ENCODE assay signal across 25 cellular contexts in the genomic region with DNA sequence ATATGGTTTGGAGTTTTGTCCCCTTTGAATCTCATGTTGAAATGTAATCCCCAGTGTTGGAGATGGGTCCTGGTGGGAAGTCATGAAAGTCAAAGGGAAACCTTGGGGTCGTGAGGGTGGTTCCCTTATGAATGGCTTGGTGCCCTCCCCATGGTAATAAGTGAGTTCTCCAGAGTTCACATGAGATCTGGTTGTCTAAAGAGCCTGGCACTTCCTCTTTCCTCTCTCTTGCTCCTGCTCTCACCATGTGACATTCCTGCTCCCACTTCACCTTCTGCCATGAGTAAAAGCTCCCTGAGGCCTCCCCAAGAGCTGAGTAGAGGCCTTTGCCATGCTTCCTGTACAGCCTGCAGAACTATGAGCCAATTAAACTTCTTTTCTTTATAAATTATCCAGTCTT.
"Had no signal": no experiment of that assay in that cellular context is flagged by ENCODE, and none has a peak within 500 bp of the region (broad histone marks: within the 10 kb centered on the region; RNA-seq: fewer than 3 reads in every experiment).

No MANE protein-coding gene starts in this region.

- FAIRE-seq: HTR-8/SVneo had no signal

- H3K4me3 ChIP-seq: MG63 had no signal

- H3K4me2 ChIP-seq: SK-N-SH had no signal

- ATAC-seq: Panc1, PC-3, T-cell had no signal

- H3K9me3 ChIP-seq: MG63, SK-N-SH had no signal

- H3K27me3 ChIP-seq: MG63 had no signal

- H3K4me3 Mint-ChIP-seq: T-cell; T-helper 1 cell treated with Interleukin-12 subunit alpha and Interleukin-12 subunit beta and Interleukin-4 antibody, amounts not matched to agents 30 μg/mL and 1 μg/mL, for 36 hours had no signal

- H3K9ac ChIP-seq: SK-N-SH had no signal

- H3K27ac Mint-ChIP-seq: T-cell; T-helper 1 cell treated with Interleukin-12 subunit alpha and Interleukin-12 subunit beta and Interleukin-4 antibody, amounts not matched to agents 30 μg/mL and 1 μg/mL, for 36 hours had no signal

- H3K27ac ChIP-seq: HL-60, RWPE1 had no signal

- DNase-seq: Karpas-422, KG1, MG63, NCI-H1048, NCI-H1105, NCI-H1417, NCI-H1436 treated with DMSO at 0.1 percent for 48 hours, NCI-H1694, NCI-H1930, NCI-H2081, NCI-H2107, NCI-H2227 treated with DMSO at 0.1 percent for 48 hours, NCI-H524, NCI-H69, NCI-H774, PC-3, SHP77, SK-N-SH, SW 1271, T-cell had no signal

- H3K36me3 Mint-ChIP-seq: T-cell had no signal

- H3K9me2 ChIP-seq: SK-N-SH had no signal

- H3K9me3 Mint-ChIP-seq: T-cell; T-helper 1 cell treated with Interleukin-12 subunit alpha and Interleukin-12 subunit beta and Interleukin-4 antibody, amounts not matched to agents 30 μg/mL and 1 μg/mL, for 36 hours had no signal

- H3K36me3 ChIP-seq: MG63 had no signal
